Comparison of ENCODE assay signal across 26 cellular contexts in genomic region chrX:67296395-67296794, GRCh38.
"Had no signal": no experiment of that assay in that cellular context is flagged by ENCODE, and none has a peak within 500 bp of the region (broad histone marks: within the 10 kb centered on the region; RNA-seq: fewer than 3 reads in every experiment).

No MANE protein-coding gene starts in this region.

- DNase-seq: head of caudate nucleus; hypothalamus; immature natural killer cell; kidney; mesendoderm; naive B cell; natural killer cell; nephron progenitor cell; occipital lobe; psoas muscle; sigmoid colon; small intestine; spleen; stimulated activated CD4-positive, alpha-beta T cell treated with anti-CD3 and anti-CD28 coated beads, Interleukin-4, amount 100 ng/mL, for 24 hours; stimulated activated naive CD4-positive, alpha-beta T cell; substantia nigra; thyroid gland; transverse colon; upper lobe of left lung had no signal

- FAIRE-seq: islet of Langerhans, small intestine had no signal

- H3K79me2 ChIP-seq: parathyroid adenoma had no signal

- H3K9ac ChIP-seq: neural progenitor cell, parathyroid adenoma had no signal

- H3K4me3 ChIP-seq: lung, neural progenitor cell, psoas muscle, sigmoid colon, spleen, thyroid gland, transverse colon, upper lobe of left lung, vagina had no signal

- H3K27ac ChIP-seq: neural progenitor cell, neutrophil, parathyroid adenoma, psoas muscle, sigmoid colon, spleen, thyroid gland, transverse colon, upper lobe of left lung, vagina had no signal

- H3K9me3 ChIP-seq: neutrophil, psoas muscle, sigmoid colon, thyroid gland, transverse colon, upper lobe of left lung, vagina had no signal

- H3K27me3 ChIP-seq: neural progenitor cell, neutrophil, sigmoid colon, spleen, thyroid gland, transverse colon, upper lobe of left lung, vagina had no signal

- H3K36me3 ChIP-seq: neural progenitor cell, neutrophil, sigmoid colon, spleen, thyroid gland, transverse colon, upper lobe of left lung, vagina had no signal

- ATAC-seq: natural killer cell; psoas muscle; stimulated activated effector memory CD8-positive, alpha-beta T cell treated with anti-CD3 and anti-CD28 coated beads, Interleukin-12 subunit alpha, Interleukin-12 subunit beta, amount 100 ng/mL, for 72 hours had no signal

- H3K4me1 ChIP-seq: neural progenitor cell, parathyroid adenoma, psoas muscle, sigmoid colon, spleen, thyroid gland, transverse colon, upper lobe of left lung, vagina had no signal

- H3K4me2 ChIP-seq: neural progenitor cell had no signal

- H2AFZ ChIP-seq: neural progenitor cell, parathyroid adenoma had no signal
